Comparison of ENCODE assay signal across 8 cellular contexts in the genomic region with DNA sequence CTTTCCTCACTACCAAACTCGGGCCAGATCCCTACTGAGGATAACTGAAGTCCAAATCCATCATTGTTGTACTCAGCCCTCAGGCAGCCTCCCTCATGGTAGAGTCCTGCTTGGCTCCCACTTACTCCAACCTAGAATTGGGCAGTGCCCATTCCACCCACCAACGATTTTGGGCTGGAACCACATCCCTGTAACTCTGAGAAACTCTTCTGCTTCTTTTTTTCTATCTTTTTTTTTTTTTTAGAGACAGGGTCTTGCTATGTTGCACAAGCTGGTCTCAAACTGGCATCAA. TPM values are rescaled to one million over a fixed set of nuclear protein-coding genes. Genes with fewer than 3 reads are reported as not detected.
DNase-seq lines count a peak whose midpoint lies in the region; FAIRE-seq and TF ChIP-seq lines count a peak whose summit lies in the region.

No MANE protein-coding gene starts in this region.

- no peak overlapping the region for H3K14ac ChIP-seq in H1 (ENCODE audit: insufficient read length)

- CTCF ChIA-PET in H1 (lab: Charles Lee; ENCODE audit: partially characterized antibody) = interaction anchor here (0.6 to 8.2 kb wide), 4 partner anchors 15 to 43 kb away, joined by 3 to 48 read pairs (median 3); no protein-coding TSS in a partner anchor

- peaks cover 0 to 2% (median 0%) of the 10 kb centered on the region in 7 donors for H3K9me3 Mint-ChIP-seq in CD14-positive monocyte

- no peak overlapping the region for H3K18ac ChIP-seq in H1 (ENCODE audit: extremely low read depth, low read length)

- no peak overlapping the region for H2BK15ac ChIP-seq in H1 (ENCODE audit: low read length)

- no peak overlapping the region for H3K23ac ChIP-seq in H1 (ENCODE audit: insufficient read length)

- H3K79me1 ChIP-seq in H1 (ENCODE audit: low read depth, low read length) = 0 out of 2 replicates have a peak, but pooled peaks cover 2% of the 10 kb centered on the region

- TF ChIP-seq CTCF in CD14-positive monocyte (IDR thresholded peaks at IDR 0.05) (no peak), OCI-LY1 (IDR thresholded peaks at IDR 0.05; ENCODE audit: low read length) (no peak), H1 (IDR thresholded peaks at IDR 0.05; ENCODE audit: control extremely low read depth in 1 of 3, insufficient read depth in 1 of 3, low read depth in 1 of 3, low read length in 3 of 3) (no peak)

- peak overlapping the region; percentile 78 for H3K27ac ChIP-seq in OCI-LY1 (ENCODE audit: low read depth, low read length, poor library complexity, severe bottlenecking)
- H3K27ac ChIP-seq in H1 (ENCODE audit: low read depth, low read length) = no peak overlapping the region

- H3K27me3 ChIP-seq in OCI-LY1 (ENCODE audit: insufficient read depth, low read length) = no peaks in the 10 kb centered on the region
- H3K27me3 ChIP-seq in H1 (replicated peaks in 1 of 4; ENCODE audit: control insufficient read depth in 3 of 4, extremely low read depth in 1 of 4, insufficient read depth in 3 of 4, low read length in 3 of 4) = peaks cover 0 to 15% (median 11%) of the 10 kb centered on the region in 4 experiments; a peak in 6 of 7 replicates
- no peaks in the 10 kb centered on the region for H3K27me3 ChIP-seq in neuron (ENCODE audit: insufficient read depth, low read length)

- no peak for TF ChIP-seq EP300 in H1 (IDR thresholded peaks at IDR 0.05; ENCODE audit: borderline replicate concordance in 1 of 2, low read depth in 2 of 2, low read length in 2 of 2)

- no peak for TF ChIP-seq POLR2A in H1 (IDR thresholded peaks at IDR 0.05; ENCODE audit: control extremely low read depth in 1 of 2, low read depth in 2 of 2, low read length in 2 of 2)

- no peak overlapping the region for H4K5ac ChIP-seq in H1 (ENCODE audit: insufficient read length, low read depth, low read length)

- no peak overlapping the region for H2BK120ac ChIP-seq in H1 (replicated peaks; ENCODE audit: low read depth, low read length)

- H3K36me3 ChIP-seq in OCI-LY1 (ENCODE audit: insufficient read depth, low read length) (peaks cover 42% of the 10 kb centered on the region), H1 (ENCODE audit: control insufficient read depth in 2 of 4, insufficient read depth in 4 of 4, low read length in 3 of 4) (no peaks in the 10 kb centered on the region; a peak in 1 of 8 replicates), neuron (ENCODE audit: insufficient read depth, low read length) (peaks cover 35% of the 10 kb centered on the region)

- peaks cover 43 to 48% of the 10 kb centered on the region in 2 donors for H3K36me3 Mint-ChIP-seq in CD14-positive monocyte

- H3K4me3 ChIP-seq in OCI-LY1 (ENCODE audit: low read depth, low read length, poor library complexity, severe bottlenecking) (peak overlapping the region; percentile 86), H1 (ENCODE audit: extremely low read depth in 1 of 4, insufficient read depth in 2 of 4, low read depth in 3 of 4, low read length in 4 of 4) (peak overlapping the region; percentile 34 to 78 (median 50)), neuron (ENCODE audit: low read length) (peak overlapping the region; percentile 82)

- no peaks in the 10 kb centered on the region for H3F3A ChIP-seq in OCI-LY1 (ENCODE audit: insufficient read depth, low read length)

- 46% methylated on average over 2 of the region's 2 CpGs; no CpG with 5 or more reads in 1 of the 2 experiments for WGBS in H1 (ENCODE audit: extremely low coverage in 1 of 2, insufficient coverage in 1 of 2, insufficient read length in 1 of 2, insufficient replicate concordance in 2 of 2, low coverage in 1 of 2, low lambda C conversion rate in 2 of 2, missing lambda C conversion rate in 1 of 2), 2 experiments

- no peaks in the 10 kb centered on the region for H3K9me2 ChIP-seq in OCI-LY1 (ENCODE audit: low read depth, low read length)

- no peak overlapping the region for H2BK12ac ChIP-seq in H1 (ENCODE audit: low read depth, low read length)

- peaks cover 2% of the 10 kb centered on the region; the same call in 1 of the 2 replicates for H3K23me2 ChIP-seq in H1 (ENCODE audit: low read depth, low read length)

- H3K27me3 Mint-ChIP-seq in CD14-positive monocyte (ENCODE audit: low read depth in 3 of 3) = peaks cover 0 to 3% (median 1%) of the 10 kb centered on the region in 3 donors

- H3K9ac ChIP-seq in OCI-LY1 (ENCODE audit: low read length) (peak overlapping the region; percentile 97), H1 (replicated peaks in 1 of 4; ENCODE audit: extremely low read depth in 1 of 4, low read depth in 3 of 4, low read length in 3 of 4) (peak overlapping the region in 1 of 4 experiments; percentile 45; a peak in 2 of 7 replicates)

- no peak overlapping the region for H2AK5ac ChIP-seq in H1 (ENCODE audit: low read depth, low read length)

- H2BK5ac ChIP-seq in H1 (ENCODE audit: low read depth, low read length) = no peak overlapping the region

- no peak for TF ChIP-seq RAD21 in H1 (IDR thresholded peaks at IDR 0.05 in 1 of 2, conservative IDR thresholded peaks at IDR 0.05 in 1 of 2; ENCODE audit: low read depth in 2 of 2, low read length in 2 of 2)

- no peak overlapping the region for H2BK20ac ChIP-seq in H1 (ENCODE audit: low read length)

- POLR2A ChIA-PET in H1 (lab: Charles Lee; ENCODE audit: partially characterized antibody) = interaction anchor here (2.1 kb wide), 1 partner anchor 16 kb away, joined by 7 read pairs; no protein-coding TSS in a partner anchor

- DNase-seq in CD14-positive monocyte (ENCODE audit: low spot score) (no peak), H1 (ENCODE audit: low read depth in 1 of 2, low spot score in 2 of 2) (no peak), DMS 273 (lab: John Stamatoyannopoulos, UW; ENCODE audit: unreplicated experiment) (no peak), kidney tubule cell (ENCODE audit: low spot score) (no peak), NCI-H1930 (lab: John Stamatoyannopoulos, UW) (no peak), head of caudate nucleus (no peak)

- peaks cover 36% of the 10 kb centered on the region for H3K4me1 Mint-ChIP-seq in CD14-positive monocyte

- no peak overlapping the region for H4K91ac ChIP-seq in H1 (replicated peaks; ENCODE audit: insufficient read length, low read length)

- H3K9me3 ChIP-seq in OCI-LY1 (ENCODE audit: low read length) (no peaks in the 10 kb centered on the region), H1 (ENCODE audit: insufficient read depth in 2 of 2, low read depth in 1 of 2, low read length in 1 of 2) (no peaks in the 10 kb centered on the region), neuron (ENCODE audit: low read length) (no peaks in the 10 kb centered on the region)

- H4K8ac ChIP-seq in H1 (ENCODE audit: extremely low read depth, insufficient read depth, low read length) = no peak overlapping the region

- no peak for FAIRE-seq in H1 (lab: Jason Lieb, UNC)

- intact Hi-C loops in CD14-positive monocyte (cut with micrococcal nuclease) = loop anchor here (10.0 kb wide), 2 partner anchors 273 to 277 kb away; partner anchors contain the start of genes FBXL19 (in 1 of the 2), MYL11 (in 1 of the 2) and TBC1D10B (in 1 of the 2)
- intact Hi-C loops in head of caudate nucleus (cut with DNase I) = loop anchor here (10.0 kb wide), 3 partner anchors 47 to 273 kb away; partner anchors contain the start of genes FBXL19 and ZNF747

- H3K27ac Mint-ChIP-seq in CD14-positive monocyte = peak overlapping the region; percentile 56 to 95 (median 77)

- peak overlapping the region; percentile 80 to 96 for H3K4me3 Mint-ChIP-seq in CD14-positive monocyte

- H4K20me1 ChIP-seq in OCI-LY1 (ENCODE audit: insufficient read depth, low read length) (no peaks in the 10 kb centered on the region), H1 (replicated peaks in 1 of 2; ENCODE audit: control insufficient read depth in 1 of 2, insufficient read depth in 2 of 2, low read length in 2 of 2) (peaks cover 0 to 5% of the 10 kb centered on the region in 2 experiments)

- H2AFZ ChIP-seq in OCI-LY1 (ENCODE audit: low read length) (no peak overlapping the region), H1 (ENCODE audit: low read length) (no peak overlapping the region), neuron (ENCODE audit: low read depth, low read length) (no peak overlapping the region)

- H3K4me1 ChIP-seq in OCI-LY1 (ENCODE audit: insufficient read depth, low read length, severe bottlenecking) = peaks cover 18% of the 10 kb centered on the region
- peaks cover 0 to 7% (median 0%) of the 10 kb centered on the region in 4 experiments; a peak in 3 of 7 replicates for H3K4me1 ChIP-seq in H1 (replicated peaks in 1 of 4; ENCODE audit: control insufficient read depth in 3 of 4, insufficient read depth in 4 of 4, low read length in 3 of 4)
- peaks cover 13% of the 10 kb centered on the region for H3K4me1 ChIP-seq in neuron (ENCODE audit: insufficient read depth, low read length)

- H3K79me2 ChIP-seq in OCI-LY1 (ENCODE audit: insufficient read depth, low read length) (no peaks in the 10 kb centered on the region), H1 (ENCODE audit: control insufficient read depth in 1 of 2, insufficient read depth in 2 of 2, low read length in 2 of 2) (no peaks in the 10 kb centered on the region)

- H3K4me2 ChIP-seq in OCI-LY1 (ENCODE audit: low read length) = peak overlapping the region; percentile 97
- peak overlapping the region; percentile 56 to 80 for H3K4me2 ChIP-seq in H1 (ENCODE audit: insufficient read depth in 1 of 2, low read depth in 2 of 2, low read length in 2 of 2)

- no peak overlapping the region for H3K56ac ChIP-seq in H1 (replicated peaks; ENCODE audit: insufficient read length, low read depth, low read length)

- no peak overlapping the region for H3K4ac ChIP-seq in H1 (replicated peaks; ENCODE audit: insufficient read length, low read depth, low read length)

RNA-seq across cellular contexts. Expression of gene PRR14, which starts 1.2 kb away (rescaled TPM):
- polyA plus RNA-seq in CD14-positive monocyte (10 to 100 TPM in 1 of 2 donors, 1 to 10 TPM in 1; 6.1 to 10.4 TPM), H1 (2011; rRNA removed) (3.6 and 8.7 TPM in 2 replicates)
- 16.1 and 18.9 TPM in 2 replicates for total RNA-seq in H1 (2021; fragmentation: NEBNext Ultra II Directional; extraction: Animal tissue kit (Norgen Biotek cat#: 25700))
- 2.8 TPM for polyA plus RNA-seq in H1 (2011; cell fraction: cytosol; rRNA removed)
- 13.6 TPM for polyA plus RNA-seq in H1 (2011; cell fraction: nucleus; rRNA removed)
- 10.6 to 13.7 TPM (median 12.0 TPM) in 4 replicates for polyA plus RNA-seq in H1 (2012, experiment 1 of 2)
- polyA plus RNA-seq in H1 (2012, experiment 2 of 2) = 11.9 TPM
- 17.6 TPM for polyA plus RNA-seq in H1 (2013, experiment 1 of 2)
- 17.2 TPM for polyA plus RNA-seq in H1 (2013, experiment 2 of 2)
- polyA minus RNA-seq in H1 (2011; rRNA and poly(A)+ RNA removed) = 1.1 and 2.8 TPM in 2 replicates
- polyA minus RNA-seq in H1 (2011; cell fraction: cytosol; rRNA and poly(A)+ RNA removed) = 5.3 TPM
- 10.0 TPM for polyA minus RNA-seq in H1 (2011; cell fraction: nucleus; rRNA and poly(A)+ RNA removed)

RNA-seq across cellular contexts. Expression of gene FBRS, which starts 6.3 kb away (rescaled TPM):
- 1 to 10 TPM; 1.4 to 2.1 TPM for polyA plus RNA-seq in CD14-positive monocyte
- 12.9 and 13.9 TPM in 2 replicates for total RNA-seq in H1 (2021; fragmentation: NEBNext Ultra II Directional; extraction: Animal tissue kit (Norgen Biotek cat#: 25700))
- polyA plus RNA-seq in H1 (2011; rRNA removed) = 2.4 and 3.8 TPM in 2 replicates
- 2.2 TPM for polyA plus RNA-seq in H1 (2011; cell fraction: cytosol; rRNA removed)
- 20.7 TPM for polyA plus RNA-seq in H1 (2011; cell fraction: nucleus; rRNA removed)
- 7.4 to 11.7 TPM (median 9.5 TPM) in 4 replicates for polyA plus RNA-seq in H1 (2012, experiment 1 of 2)
- 6.9 TPM for polyA plus RNA-seq in H1 (2012, experiment 2 of 2)
- 9.1 TPM for polyA plus RNA-seq in H1 (2013, experiment 1 of 2)
- 8.2 TPM for polyA plus RNA-seq in H1 (2013, experiment 2 of 2)
- 2.0 and 3.6 TPM in 2 replicates for polyA minus RNA-seq in H1 (2011; rRNA and poly(A)+ RNA removed)
- 4.8 TPM for polyA minus RNA-seq in H1 (2011; cell fraction: cytosol; rRNA and poly(A)+ RNA removed)
- 11.5 TPM for polyA minus RNA-seq in H1 (2011; cell fraction: nucleus; rRNA and poly(A)+ RNA removed)

RNA-seq across cellular contexts. Expression of gene ZNF689, which starts 41.8 kb away (rescaled TPM):
- polyA plus RNA-seq in CD14-positive monocyte = 10 to 100 TPM in 1 of 2 donors, 1 to 10 TPM in 1; 8.0 to 11.2 TPM
- total RNA-seq in H1 (2021; fragmentation: NEBNext Ultra II Directional; extraction: Animal tissue kit (Norgen Biotek cat#: 25700)) = 14.2 and 14.3 TPM in 2 replicates
- polyA plus RNA-seq in H1 (2011; rRNA removed) = 15.3 and 19.0 TPM in 2 replicates
- polyA plus RNA-seq in H1 (2011; cell fraction: cytosol; rRNA removed) = 12.5 TPM
- 10.7 TPM for polyA plus RNA-seq in H1 (2011; cell fraction: nucleus; rRNA removed)
- 9.2 to 11.6 TPM (median 11.0 TPM) in 4 replicates for polyA plus RNA-seq in H1 (2012, experiment 1 of 2)
- polyA plus RNA-seq in H1 (2012, experiment 2 of 2) = 15.1 TPM
- 9.9 TPM for polyA plus RNA-seq in H1 (2013, experiment 1 of 2)
- polyA plus RNA-seq in H1 (2013, experiment 2 of 2) = 9.7 TPM
- 14.8 and 15.0 TPM in 2 replicates for polyA minus RNA-seq in H1 (2011; rRNA and poly(A)+ RNA removed)
- 24.1 TPM for polyA minus RNA-seq in H1 (2011; cell fraction: cytosol; rRNA and poly(A)+ RNA removed)
- 9.4 TPM for polyA minus RNA-seq in H1 (2011; cell fraction: nucleus; rRNA and poly(A)+ RNA removed)

RNA-seq across cellular contexts. Expression of gene SRCAP, which starts 47.0 kb away (rescaled TPM):
- polyA plus RNA-seq in CD14-positive monocyte (1 to 10 TPM; 3.0 to 6.3 TPM), H1 (2011; rRNA removed) (5.5 and 9.5 TPM in 2 replicates)
- total RNA-seq in H1 (2021; fragmentation: NEBNext Ultra II Directional; extraction: Animal tissue kit (Norgen Biotek cat#: 25700)) = 54.3 and 58.7 TPM in 2 replicates
- 2.4 TPM for polyA plus RNA-seq in H1 (2011; cell fraction: cytosol; rRNA removed)
- polyA plus RNA-seq in H1 (2011; cell fraction: nucleus; rRNA removed) = 16.9 TPM
- polyA plus RNA-seq in H1 (2012, experiment 1 of 2) = 12.7 to 20.6 TPM (median 16.9 TPM) in 4 replicates
- 8.1 TPM for polyA plus RNA-seq in H1 (2012, experiment 2 of 2)
- 18.2 TPM for polyA plus RNA-seq in H1 (2013, experiment 1 of 2)
- polyA plus RNA-seq in H1 (2013, experiment 2 of 2) = 16.0 TPM
- polyA minus RNA-seq in H1 (2011; rRNA and poly(A)+ RNA removed) = 11.7 and 17.0 TPM in 2 replicates
- 19.4 TPM for polyA minus RNA-seq in H1 (2011; cell fraction: cytosol; rRNA and poly(A)+ RNA removed)
- 27.4 TPM for polyA minus RNA-seq in H1 (2011; cell fraction: nucleus; rRNA and poly(A)+ RNA removed)
